ENCODE assay signal across 30 cellular contexts in the genomic region with DNA sequence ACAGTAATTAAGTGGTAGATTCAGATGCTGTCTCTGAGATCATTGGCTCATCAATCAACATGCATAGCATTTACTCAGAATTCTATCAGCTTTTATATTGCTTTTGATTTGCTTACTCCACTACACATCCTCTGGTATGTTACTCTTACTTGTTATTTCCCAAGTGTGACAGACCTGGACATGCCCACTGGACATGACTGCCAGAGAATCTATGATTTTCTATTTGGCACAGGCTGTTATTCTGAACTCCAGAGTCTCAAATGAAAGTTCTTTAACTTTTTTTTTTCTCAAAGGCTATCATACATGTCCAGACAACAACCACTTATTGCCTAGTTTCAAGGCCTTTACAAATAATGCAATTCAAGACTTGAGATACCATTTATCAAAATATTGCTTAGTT.
"Had no signal": no experiment of that assay in that cellular context is flagged by ENCODE, and none has a peak within 500 bp of the region (broad histone marks: within the 10 kb centered on the region; RNA-seq: fewer than 3 reads in every experiment).

No MANE protein-coding gene starts in this region.

- FAIRE-seq: islet of Langerhans, kidney, urothelium cell line had no signal

- H3K27me3 ChIP-seq: ovary, stomach, tibial artery, upper lobe of right lung had no signal

- H3K36me3 ChIP-seq: left lung, lower lobe of right lung, ovary, stomach, thoracic aorta, tibial artery, upper lobe of right lung had no signal

- H3K9me3 ChIP-seq: lower lobe of right lung, ovary, thoracic aorta, upper lobe of right lung had no signal

- H3K36me3 Mint-ChIP-seq: immature natural killer cell had no signal

- H3K27ac Mint-ChIP-seq: immature natural killer cell; mesothelial cell of epicardium; naive B cell; natural killer cell; nephron progenitor cell; progenitor cell of endocrine pancreas; stimulated activated naive B cell treated with anti-CD40 and anti-IgM and Interleukin-4, amounts not matched to agents 10 μg/mL and 1 μg/mL and 100 μg/mL, for 72 hours had no signal

- H3K27ac ChIP-seq: left lung, lower lobe of right lung, ovary, skin epidermis, stomach, thoracic aorta, tibial artery, upper lobe of right lung had no signal

- DNase-seq: hypothalamus; immature natural killer cell; kidney; left colon; left lung; lower lobe of right lung; mesendoderm; naive B cell; natural killer cell; nephron progenitor cell; ovary; retina; right cardiac atrium; stimulated activated CD4-positive, alpha-beta T cell treated with anti-CD3 and anti-CD28 coated beads, Interleukin-12 subunit alpha, Interleukin-12 subunit beta, amount 100 ng/mL, for 4 hours; stimulated activated CD4-positive, alpha-beta T cell treated with anti-CD3 and anti-CD28 coated beads, Interleukin-15, amount 100 ng/mL, for 24 hours; stimulated activated CD4-positive, alpha-beta T cell treated with anti-CD3 and anti-CD28 coated beads, Interleukin-2, amount 100 ng/mL, for 24 hours; stimulated activated CD4-positive, alpha-beta T cell treated with anti-CD3 and anti-CD28 coated beads, Interleukin-4, amount 100 ng/mL, for 1 hour; stimulated activated naive B cell treated with anti-CD40 and anti-IgM and Interleukin-4, amounts not matched to agents 10 μg/mL and 1 μg/mL and 100 μg/mL, for 72 hours; stimulated activated naive CD8-positive, alpha-beta T cell treated with anti-CD3 and anti-CD28 coated beads, Interleukin-15, Interleukin-2, amounts not matched to agents 100 U/mL and 50 U/mL, for 24 hours; stomach; tibial artery; trophoblast cell; upper lobe of right lung had no signal

- ATAC-seq: left colon; left lung; lower lobe of right lung; natural killer cell; right cardiac atrium; sciatic nerve; stimulated activated naive B cell treated with anti-CD40 and anti-IgM and Interleukin-4, amounts not matched to agents 10 μg/mL and 1 μg/mL and 100 μg/mL, for 72 hours; stimulated activated naive CD8-positive, alpha-beta T cell treated with anti-CD3 and anti-CD28 coated beads, Interleukin-15, Interleukin-2, amounts not matched to agents 100 U/mL and 50 U/mL, for 24 hours; upper lobe of right lung had no signal

- H3K4me3 Mint-ChIP-seq: immature natural killer cell; mesothelial cell of epicardium; naive B cell; natural killer cell; nephron progenitor cell; stimulated activated naive B cell treated with anti-CD40 and anti-IgM and Interleukin-4, amounts not matched to agents 10 μg/mL and 1 μg/mL and 100 μg/mL, for 72 hours had no signal

- H3K27me3 Mint-ChIP-seq: progenitor cell of endocrine pancreas had no signal

- H3K4me1 ChIP-seq: left lung, lower lobe of right lung, stomach, tibial artery, upper lobe of right lung had no signal

- H3K4me1 Mint-ChIP-seq: immature natural killer cell, mesothelial cell of epicardium, natural killer cell, nephron progenitor cell had no signal

- H3K4me3 ChIP-seq: left lung, lower lobe of right lung, ovary, skin epidermis, stomach, thoracic aorta, tibial artery, upper lobe of right lung had no signal
